In the genomic region with DNA sequence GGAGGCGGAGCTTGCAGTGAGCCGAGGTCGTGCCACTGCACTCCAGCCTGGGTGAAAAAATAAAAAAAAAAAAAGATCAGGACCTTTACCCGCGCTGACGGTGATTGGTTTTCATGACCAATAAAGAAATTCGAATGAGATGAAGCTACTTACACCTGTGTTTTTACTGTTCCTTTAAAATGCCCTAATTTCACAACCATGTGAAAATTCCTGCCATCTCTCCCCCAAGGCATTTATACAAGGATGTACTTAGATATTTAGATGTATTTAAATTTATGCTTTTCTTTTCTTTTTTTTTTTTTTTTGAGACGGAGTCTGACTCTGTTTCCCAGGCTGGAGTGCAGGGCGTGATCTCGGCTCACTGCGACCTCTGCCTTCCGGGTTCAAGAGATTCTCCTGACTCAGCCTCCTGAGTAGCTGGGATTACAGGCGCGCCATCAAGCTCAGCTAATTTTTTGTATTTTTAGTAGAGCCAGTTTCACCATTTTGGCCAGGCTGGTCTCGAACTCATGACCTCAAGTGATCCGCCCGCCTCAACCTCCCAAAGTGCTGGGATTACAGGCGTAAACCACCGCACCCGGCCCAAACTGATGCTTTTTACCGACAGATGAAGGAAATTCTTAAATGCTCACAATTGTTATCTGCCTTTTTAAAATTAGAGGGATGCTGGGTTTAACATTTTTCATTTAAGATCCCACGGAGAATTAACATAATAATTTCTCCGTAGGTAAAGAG, we compare ENCODE assay signal across 7 cellular contexts. TPM values are rescaled to one million over a fixed set of nuclear protein-coding genes. Genes with fewer than 3 reads are reported as not detected.
DNase-seq lines count a peak whose midpoint lies in the region; ATAC-seq, FAIRE-seq and TF ChIP-seq lines count a peak whose summit lies in the region.

No MANE protein-coding gene starts in this region.

- no peak overlapping the region for H4K91ac ChIP-seq in H9 (ENCODE audit: insufficient read length, low read depth, low read length)

- H3K36me3 ChIP-seq in SJCRH30 (no peaks in the 10 kb centered on the region), gastroesophageal sphincter (no peaks in the 10 kb centered on the region)

- H3K27ac ChIP-seq in H9 (ENCODE audit: insufficient read length, low read depth, low read length), result no peak overlapping the region
- H3K27ac ChIP-seq in SJCRH30, result no peak overlapping the region; the same call in 1 of the 2 replicates
- H3K27ac ChIP-seq in gastroesophageal sphincter, result peak overlapping the region in 3 of 4 donors; percentile 98 to 100 (median 99)

- H3K27ac Mint-ChIP-seq in H9, result no peak overlapping the region
- peak overlapping the region; percentile 99 for H3K27ac Mint-ChIP-seq in stimulated activated memory B cell treated with anti-CD40 and anti-IgM and Interleukin-4, amounts not matched to agents 10 μg/mL and 1 μg/mL and 100 μg/mL, for 72 hours

- peaks cover 12 to 13% of the 10 kb centered on the region in 2 experiments for H3K4me1 Mint-ChIP-seq in H9
- peaks cover 30% of the 10 kb centered on the region for H3K4me1 Mint-ChIP-seq in stimulated activated memory B cell treated with anti-CD40 and anti-IgM and Interleukin-4, amounts not matched to agents 10 μg/mL and 1 μg/mL and 100 μg/mL, for 72 hours

- H3K27me3 ChIP-seq in H9 (ENCODE audit: insufficient read depth, low read length) (no peaks in the 10 kb centered on the region), SJCRH30 (no peaks in the 10 kb centered on the region), gastroesophageal sphincter (no peaks in the 10 kb centered on the region)

- no peaks in the 10 kb centered on the region; a peak in 1 of 7 replicates for H3K36me3 Mint-ChIP-seq in H9 (ENCODE audit: insufficient read depth in 1 of 3, low read depth in 3 of 3)
- H3K36me3 Mint-ChIP-seq in stimulated activated memory B cell treated with anti-CD40 and anti-IgM and Interleukin-4, amounts not matched to agents 10 μg/mL and 1 μg/mL and 100 μg/mL, for 72 hours, result peaks cover 6% of the 10 kb centered on the region

- peak overlapping the region; percentile 75 to 80; a peak in 3 of 5 replicates for H3K4me3 Mint-ChIP-seq in H9
- H3K4me3 Mint-ChIP-seq in stimulated activated memory B cell treated with anti-CD40 and anti-IgM and Interleukin-4, amounts not matched to agents 10 μg/mL and 1 μg/mL and 100 μg/mL, for 72 hours, result peak overlapping the region; percentile 83

- H3K9me3 ChIP-seq in H9 (ENCODE audit: control insufficient read depth, low read depth, low read length) (no peaks in the 10 kb centered on the region), SJCRH30 (replicated peaks) (no peaks in the 10 kb centered on the region), gastroesophageal sphincter (no peaks in the 10 kb centered on the region)

- H3K79me1 ChIP-seq in H9 (ENCODE audit: insufficient read depth, low read depth, low read length, poor library complexity, severe bottlenecking), result no peaks in the 10 kb centered on the region

- no peak for TF ChIP-seq EP300 in gastroesophageal sphincter (IDR thresholded peaks at IDR 0.05)

- no peak overlapping the region for H2BK120ac ChIP-seq in H9 (ENCODE audit: low read depth, low read length, poor library complexity, severe bottlenecking)

- no peak overlapping the region for H3K9ac ChIP-seq in H9 (ENCODE audit: extremely low read depth, insufficient read length, low read length)

- H3K4me3 ChIP-seq in SJCRH30 (peak overlapping the region; percentile 62), gastroesophageal sphincter (peak overlapping the region in 1 of 2 donors; percentile 67)

- H3K4me2 ChIP-seq in H9 (ENCODE audit: insufficient read depth, insufficient read length, low read length), result no peak overlapping the region

- no peak for FAIRE-seq in H54 (lab: Jason Lieb, UNC)

- H3K23ac ChIP-seq in H9 (ENCODE audit: insufficient read length, low read depth, low read length), result no peak overlapping the region

- TF ChIP-seq POLR2A in gastroesophageal sphincter (IDR thresholded peaks at IDR 0.05) (no peak), H54 (IDR thresholded peaks at IDR 0.05; ENCODE audit: low read depth, low read length) (no peak)

- H3K18ac ChIP-seq in H9 (ENCODE audit: insufficient read length, low read depth, low read length), result no peak overlapping the region

- no peak overlapping the region for H2BK20ac ChIP-seq in H9 (ENCODE audit: low read depth, low read length, poor library complexity, severe bottlenecking)

- no peak overlapping the region for H3K56ac ChIP-seq in H9 (ENCODE audit: insufficient read length, low read depth, low read length)

- no peak overlapping the region for H3K4ac ChIP-seq in H9 (ENCODE audit: low read depth, low read length)

- no peak for TF ChIP-seq CTCF in H9 (conservative IDR thresholded peaks at IDR 0.05)
- TF ChIP-seq CTCF in gastroesophageal sphincter (IDR thresholded peaks at IDR 0.05), result no peak
- TF ChIP-seq CTCF in GM20000 (IDR thresholded peaks at IDR 0.05; ENCODE audit: extremely low read depth, missing control alignments), result no peak

- H3T11ph ChIP-seq in H9 (ENCODE audit: low read length), result no peak overlapping the region

- H4K5ac ChIP-seq in H9 (ENCODE audit: insufficient read length, low read depth, low read length), result no peak overlapping the region

- H2AFZ ChIP-seq in H9 (ENCODE audit: low read length), result no peak overlapping the region

- no peaks in the 10 kb centered on the region for H4K20me1 ChIP-seq in H9 (ENCODE audit: control insufficient read depth, insufficient read depth, insufficient read length)

- no peak for ATAC-seq in gastroesophageal sphincter
- no peak for ATAC-seq in stimulated activated memory B cell treated with anti-CD40 and anti-IgM and Interleukin-4, amounts not matched to agents 10 μg/mL and 1 μg/mL and 100 μg/mL, for 72 hours

- H2AK5ac ChIP-seq in H9 (ENCODE audit: insufficient read length, low read length), result no peak overlapping the region

- H3K14ac ChIP-seq in H9 (ENCODE audit: insufficient read depth, low read length), result no peak overlapping the region

- no peak overlapping the region for H4K8ac ChIP-seq in H9 (replicated peaks; ENCODE audit: insufficient read length, low read depth, low read length)

- no peak overlapping the region for H2BK5ac ChIP-seq in H9 (ENCODE audit: insufficient read length, low read length)

- DNase-seq in H9 (no peak), SJCRH30 (no peak), H54 (ENCODE audit: insufficient read length, low spot score) (no peak), NCI-H1694 (lab: John Stamatoyannopoulos, UW) (no peak), GM20000 (ENCODE audit: low spot score) (no peak)

- no peak overlapping the region for H2BK15ac ChIP-seq in H9 (ENCODE audit: low read depth, low read length)

- H2BK12ac ChIP-seq in H9 (ENCODE audit: insufficient read length, low read depth, low read length), result no peak overlapping the region

- WGBS in H9 (ENCODE audit: extremely low coverage, insufficient read length, low lambda C conversion rate), result no CpG with 5 or more reads among the region's 23 CpGs
- 79 to 83% methylated on average over 15 to 22 of the region's 23 CpGs for WGBS in gastroesophageal sphincter (ENCODE audit: low coverage in 1 of 2), 2 donors

- H3K23me2 ChIP-seq in H9 (ENCODE audit: insufficient read length, low read depth, low read length, poor library complexity, severe bottlenecking), result peaks cover 6% of the 10 kb centered on the region

- H3K9me3 Mint-ChIP-seq in H9, result no peaks in the 10 kb centered on the region
- H3K9me3 Mint-ChIP-seq in stimulated activated memory B cell treated with anti-CD40 and anti-IgM and Interleukin-4, amounts not matched to agents 10 μg/mL and 1 μg/mL and 100 μg/mL, for 72 hours, result no peaks in the 10 kb centered on the region

- peaks cover 14% of the 10 kb centered on the region for H3K27me3 Mint-ChIP-seq in H9 (ENCODE audit: low read depth)
- no peaks in the 10 kb centered on the region for H3K27me3 Mint-ChIP-seq in stimulated activated memory B cell treated with anti-CD40 and anti-IgM and Interleukin-4, amounts not matched to agents 10 μg/mL and 1 μg/mL and 100 μg/mL, for 72 hours

- H3K79me2 ChIP-seq in H9 (ENCODE audit: insufficient read depth, low read length), result no peaks in the 10 kb centered on the region

- H3K4me1 ChIP-seq in H9 (ENCODE audit: insufficient read depth, low read length), result no peaks in the 10 kb centered on the region
- 0 out of 2 replicates have a peak, but pooled peaks cover 2% of the 10 kb centered on the region for H3K4me1 ChIP-seq in SJCRH30
- H3K4me1 ChIP-seq in gastroesophageal sphincter, result peaks cover 0 to 38% (median 0%) of the 10 kb centered on the region in 3 donors

RNA-seq across cellular contexts. Expression of a gene that starts 3.1 kb away (rescaled TPM):
- total RNA-seq in H9 (2021) (19.7 and 21.5 TPM in 2 replicates), gastroesophageal sphincter (10 to 100 TPM; 31.9 to 53.4 (median 36.4) TPM)
- total RNA-seq in SJCRH30 (2014; rRNA removed; shearing (Covaris generic)), result 12.8 and 14.1 TPM in 2 replicates

RNA-seq across cellular contexts. Expression of a gene that starts 45.1 kb away (rescaled TPM):
- total RNA-seq in H9 (2021), result 366 and 387 TPM in 2 replicates
- total RNA-seq in SJCRH30 (2014; rRNA removed; shearing (Covaris generic)), result 106 and 109 TPM in 2 replicates
- 10 to 100 TPM; 42.4 to 57.0 (median 45.5) TPM for total RNA-seq in gastroesophageal sphincter

Comparison
In these comparisons a context has a peak if more than half of its experiments do, and no peak if none do; other contexts are left out.
1. H3K27ac ChIP-seq: peak in gastroesophageal sphincter (3 of 4); none in H9 (single experiment) and SJCRH30 (single experiment).